Comparison of ENCODE assay signal across 17 cellular contexts in genomic region chr13:109577191-109577700, GRCh38.
"Had no signal": no experiment of that assay in that cellular context is flagged by ENCODE, and none has a peak within 500 bp of the region (broad histone marks: within the 10 kb centered on the region; RNA-seq: fewer than 3 reads in every experiment).

No MANE protein-coding gene starts in this region.

- H3K27me3 ChIP-seq: dorsolateral prefrontal cortex, sigmoid colon had no signal

- H3K4me1 ChIP-seq: heart left ventricle, parathyroid adenoma, sigmoid colon had no signal

- H3K36me3 ChIP-seq: heart left ventricle, sigmoid colon had no signal

- H3K27ac Mint-ChIP-seq: naive B cell; nephron; stimulated activated naive B cell treated with anti-CD40 and anti-IgM and Interleukin-4, amounts not matched to agents 10 μg/mL and 1 μg/mL and 100 μg/mL, for 72 hours; stimulated activated naive CD8-positive, alpha-beta T cell treated with anti-CD3 and anti-CD28 coated beads, Interleukin-15, amount 100 ng/mL, for 72 hours had no signal

- H3K4me3 Mint-ChIP-seq: naive B cell; nephron; stimulated activated naive B cell treated with anti-CD40 and anti-IgM and Interleukin-4, amounts not matched to agents 10 μg/mL and 1 μg/mL and 100 μg/mL, for 72 hours; stimulated activated naive CD8-positive, alpha-beta T cell treated with anti-CD3 and anti-CD28 coated beads, Interleukin-15, amount 100 ng/mL, for 72 hours had no signal

- ATAC-seq: stimulated activated naive B cell treated with anti-CD40 and anti-IgM and Interleukin-4, amounts not matched to agents 10 μg/mL and 1 μg/mL and 100 μg/mL, for 72 hours; stimulated activated naive CD8-positive, alpha-beta T cell treated with anti-CD3 and anti-CD28 coated beads, Interleukin-15, amount 100 ng/mL, for 72 hours had no signal

- H3K27ac ChIP-seq: dorsolateral prefrontal cortex, heart left ventricle, parathyroid adenoma, sigmoid colon, skin epidermis had no signal

- FAIRE-seq: frontal cortex had no signal

- H3K9me3 Mint-ChIP-seq: naive B cell, nephron had no signal

- H3K4me3 ChIP-seq: dorsolateral prefrontal cortex, heart left ventricle, sigmoid colon, skin epidermis had no signal

- DNase-seq: cortex of kidney; effector CD8-positive, alpha-beta T cell; heart left ventricle; hippocampal formation; mesendoderm; naive B cell; sigmoid colon; stimulated activated CD4-positive, alpha-beta T cell treated with anti-CD3 and anti-CD28 coated beads, Interleukin-2, amount 100 ng/mL, for 24 hours; stimulated activated CD4-positive, alpha-beta T cell treated with anti-CD3 and anti-CD28 coated beads, Interleukin-4, amount 100 ng/mL, for 4 hours; stimulated activated naive B cell treated with anti-CD40 and anti-IgM and Interleukin-4, amounts not matched to agents 10 μg/mL and 1 μg/mL and 100 μg/mL, for 72 hours; stimulated activated naive CD8-positive, alpha-beta T cell treated with anti-CD3 and anti-CD28 coated beads, Interleukin-15, amount 100 ng/mL, for 72 hours; trophoblast cell had no signal

- H3K9me3 ChIP-seq: heart left ventricle, sigmoid colon had no signal

- H3K36me3 Mint-ChIP-seq: naive B cell; stimulated activated naive B cell treated with anti-CD40 and anti-IgM and Interleukin-4, amounts not matched to agents 10 μg/mL and 1 μg/mL and 100 μg/mL, for 72 hours had no signal

- H3K4me1 Mint-ChIP-seq: naive B cell; nephron; stimulated activated naive B cell treated with anti-CD40 and anti-IgM and Interleukin-4, amounts not matched to agents 10 μg/mL and 1 μg/mL and 100 μg/mL, for 72 hours; stimulated activated naive CD8-positive, alpha-beta T cell treated with anti-CD3 and anti-CD28 coated beads, Interleukin-15, amount 100 ng/mL, for 72 hours had no signal
